8 cellular contexts compared by ENCODE assay signal in the genomic region with DNA sequence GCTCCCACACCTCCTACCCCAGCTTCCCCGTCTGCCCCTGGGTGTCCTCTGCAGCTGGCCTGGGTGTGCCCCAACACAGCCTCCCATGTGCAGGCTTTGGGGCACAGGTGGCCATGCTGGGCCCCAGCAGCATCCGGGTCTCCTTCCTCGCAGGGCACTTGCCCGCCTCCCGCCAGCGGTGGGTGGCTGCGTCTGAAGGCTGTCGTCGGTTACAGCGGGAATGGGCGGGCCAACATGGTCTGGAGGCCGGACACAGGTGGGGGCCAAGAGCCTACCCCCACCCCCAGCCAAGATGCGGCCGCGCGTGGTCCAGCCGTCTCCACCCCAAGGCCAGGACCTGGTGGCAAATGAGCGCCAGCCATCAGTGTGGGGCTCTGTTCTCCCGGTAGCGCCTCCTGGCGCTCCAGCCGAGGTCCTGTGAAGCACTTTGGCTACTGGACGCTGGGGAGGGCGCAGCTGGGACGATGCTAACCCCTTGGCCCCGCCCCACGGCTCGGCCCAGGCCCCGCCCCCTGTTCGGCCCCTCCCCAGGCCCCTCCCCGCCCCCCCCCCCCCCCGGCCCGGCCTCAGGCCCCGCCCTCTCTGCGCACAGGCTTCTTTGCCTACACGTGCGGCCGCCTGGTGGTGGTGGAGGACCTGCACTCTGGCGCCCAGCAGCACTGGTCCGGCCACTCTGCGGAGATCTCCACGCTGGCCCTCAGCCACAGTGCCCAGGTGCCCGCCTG. TPM values are rescaled to one million over a fixed set of nuclear protein-coding genes. Genes with fewer than 3 reads are reported as not detected.
A peak's percentile ranks its signal among the peaks of the same experiment; 100 is the strongest.
DNase-seq lines count a peak whose midpoint lies in the region; ATAC-seq and TF ChIP-seq lines count a peak whose summit lies in the region.

No MANE protein-coding gene starts in this region.

- H3K27me3 ChIP-seq in foreskin keratinocyte (no peaks in the 10 kb centered on the region), neutrophil (no peaks in the 10 kb centered on the region)

- H3K36me3 ChIP-seq in neutrophil, result peaks cover 4% of the 10 kb centered on the region

- peak overlapping the region; percentile 31 to 45 for H3K4me3 ChIP-seq in neutrophil (ENCODE audit: low read depth in 1 of 2, low read length in 1 of 2)

- no peak overlapping the region for H3K27ac ChIP-seq in foreskin keratinocyte
- H3K27ac ChIP-seq in neutrophil, result peak overlapping the region; percentile 44

- in situ Hi-C loops in GM13976 (cut with MboI; ENCODE audit: low sequenced_read_pairs, unreplicated experiment), result no loop called here

- H3K9me3 ChIP-seq in neutrophil, result no peaks in the 10 kb centered on the region

- H3K4me1 ChIP-seq in foreskin keratinocyte, result no peaks in the 10 kb centered on the region
- peaks cover 9 to 13% of the 10 kb centered on the region in 2 experiments for H3K4me1 ChIP-seq in neutrophil (ENCODE audit: control insufficient read depth in 1 of 2, insufficient read depth in 1 of 2, low read depth in 1 of 2, low read length in 1 of 2)

- TF ChIP-seq CTCF in GM13976 (IDR thresholded peaks at IDR 0.05; ENCODE audit: borderline replicate concordance, control extremely low read depth, extremely low read depth, insufficient read depth, missing control alignments) (peak; percentile 67), foreskin keratinocyte (conservative IDR thresholded peaks at IDR 0.05) (peak; percentile 48), neutrophil (IDR thresholded peaks at IDR 0.05) (peak; percentile 72)

- peak; percentile 96 for DNase-seq in GM13976 (ENCODE audit: low spot score)
- peak; percentile 85 to 96 for DNase-seq in SHP77 (lab: John Stamatoyannopoulos, UW)
- DNase-seq in activated naive CD4-positive, alpha-beta T cell (lab: John Stamatoyannopoulos, UW), result peak in 3 of 4 experiments; percentile 50 to 75 (median 61)
- peak in 1 of 2 donors; percentile 18 for DNase-seq in foreskin keratinocyte
- peak; percentile 85 for DNase-seq in ureter (ENCODE audit: low spot score)
- DNase-seq in LoVo (ENCODE audit: low spot score), result no peak

- peak; percentile 53 for ATAC-seq in HG03354 (IDR thresholded peaks at IDR 0.05; ENCODE audit: poor library complexity, severe bottlenecking, unreplicated experiment)
- ATAC-seq in foreskin keratinocyte, result peak; percentile 43

RNA-seq across cellular contexts. Expression of gene RHOT2, which starts 7.3 kb away (rescaled TPM):
- total RNA-seq in foreskin keratinocyte, result 70.3 and 75.5 TPM in 2 replicates
- 93.6 and 104 TPM in 2 replicates for polyA plus RNA-seq in foreskin keratinocyte
- total RNA-seq in ureter, result 129 TPM

RNA-seq across cellular contexts. Expression of gene WDR90, which starts 11.5 kb away (rescaled TPM):
- 26.5 and 27.7 TPM in 2 replicates for total RNA-seq in foreskin keratinocyte
- polyA plus RNA-seq in foreskin keratinocyte, result 15.7 and 16.6 TPM in 2 replicates
- total RNA-seq in ureter, result 53.3 TPM

RNA-seq across cellular contexts. Expression of gene RHBDL1, which starts 14.8 kb away (rescaled TPM):
- total RNA-seq in foreskin keratinocyte (1.3 and 2.0 TPM in 2 replicates), ureter (2.3 TPM)
- polyA plus RNA-seq in foreskin keratinocyte, result 1.6 and 3.0 TPM in 2 replicates

RNA-seq across cellular contexts. Expression of gene MCRIP2, which starts 19.0 kb away (rescaled TPM):
- total RNA-seq in foreskin keratinocyte (25.0 and 25.1 TPM in 2 replicates), ureter (40.4 TPM)
- polyA plus RNA-seq in foreskin keratinocyte, result 27.8 and 30.4 TPM in 2 replicates

RNA-seq across cellular contexts. Expression of gene STUB1, which starts 19.6 kb away (rescaled TPM):
- 125 and 138 TPM in 2 replicates for total RNA-seq in foreskin keratinocyte
- polyA plus RNA-seq in foreskin keratinocyte, result 167 and 172 TPM in 2 replicates
- 118 TPM for total RNA-seq in ureter
